ENCODE assay signal across 13 cellular contexts in the genomic region with DNA sequence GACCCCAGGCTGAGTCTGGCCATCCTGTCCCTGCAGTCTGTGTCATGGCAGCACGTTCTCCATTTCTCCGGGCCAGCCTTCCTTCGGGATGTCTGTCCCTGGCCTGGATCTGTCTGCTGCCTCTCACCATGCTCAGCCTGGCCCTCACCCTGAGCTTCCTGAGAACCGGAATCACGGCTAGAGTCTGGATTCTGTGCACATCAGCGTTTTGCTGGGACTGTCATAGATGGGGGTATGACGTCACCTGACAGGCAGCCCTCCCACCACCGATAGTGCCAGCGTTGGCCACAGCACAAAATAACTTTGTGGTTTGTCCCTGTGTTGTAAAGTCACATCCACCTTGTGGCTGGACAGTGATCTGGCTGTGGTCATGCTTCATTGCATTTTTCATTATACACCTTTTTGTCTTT. TPM values are rescaled to one million over a fixed set of nuclear protein-coding genes. Genes with fewer than 3 reads are reported as not detected.
A peak's percentile ranks its signal among the peaks of the same experiment; 100 is the strongest.
DNase-seq lines count a peak whose midpoint lies in the region; ATAC-seq, FAIRE-seq and TF ChIP-seq lines count a peak whose summit lies in the region.
"Had no signal": no experiment of that assay in that cellular context is flagged by ENCODE, and none has a peak within 500 bp of the region (broad histone marks: within the 10 kb centered on the region; RNA-seq: fewer than 3 reads in every experiment).

No MANE protein-coding gene starts in this region.

- 71 to 86% methylated on average over 6 to 7 of the region's 9 CpGs for WGBS in esophagus squamous epithelium, 2 donors

- H3K27me3 ChIP-seq in astrocyte (ENCODE audit: insufficient read depth, low read length) (no peaks in the 10 kb centered on the region), esophagus squamous epithelium (no peaks in the 10 kb centered on the region)

- no peak overlapping the region for H3K4me2 ChIP-seq in astrocyte (ENCODE audit: low read length)

- H3K9me3 ChIP-seq in astrocyte (ENCODE audit: insufficient read depth, low read depth, low read length) (no peaks in the 10 kb centered on the region), esophagus squamous epithelium (no peaks in the 10 kb centered on the region)

- H3K4me1 Mint-ChIP-seq in astrocyte (ENCODE audit: low read depth, unreplicated experiment) (peaks cover 28% of the 10 kb centered on the region), progenitor cell of endocrine pancreas (ENCODE audit: low read depth) (peaks cover 14% of the 10 kb centered on the region)

- H3K4me3 Mint-ChIP-seq in astrocyte (ENCODE audit: unreplicated experiment): no peak overlapping the region
- H3K4me3 Mint-ChIP-seq in progenitor cell of endocrine pancreas (ENCODE audit: low read depth): no peak overlapping the region
- H3K4me3 Mint-ChIP-seq: activated naive CD4-positive, alpha-beta T cell treated with anti-CD3 and anti-CD28 coated beads, Interleukin-2, amount 50 U/mL, for 24 hours; CD8-positive, alpha-beta memory T cell had no signal

- H3K27ac ChIP-seq in astrocyte (ENCODE audit: low read depth, low read length): no peak overlapping the region
- peak overlapping the region; percentile 58 for H3K27ac ChIP-seq in temporal lobe (ENCODE audit: low read depth, low read length)
- peak overlapping the region in 2 of 4 donors; percentile 41 to 49 for H3K27ac ChIP-seq in esophagus squamous epithelium

- no peak overlapping the region for H3K4me3 ChIP-seq in astrocyte (ENCODE audit: insufficient read depth, low read depth, low read length)
- H3K4me3 ChIP-seq in esophagus squamous epithelium: no peak overlapping the region

- peaks cover 77% of the 10 kb centered on the region for H4K20me1 ChIP-seq in astrocyte (ENCODE audit: insufficient read depth, low read length)

- no peaks in the 10 kb centered on the region for H3K36me3 ChIP-seq in astrocyte (ENCODE audit: insufficient read depth, low read length)
- H3K36me3 ChIP-seq in esophagus squamous epithelium: peaks cover 0 to 84% (median 0%) of the 10 kb centered on the region in 3 donors

- TF ChIP-seq CTCF in astrocyte (IDR thresholded peaks at IDR 0.05; ENCODE audit: insufficient read depth, low read depth, low read length) (no peak), esophagus squamous epithelium (IDR thresholded peaks at IDR 0.05) (no peak), progenitor cell of endocrine pancreas (IDR thresholded peaks at IDR 0.05; ENCODE audit: unreplicated experiment) (no peak)

- H3K9me3 Mint-ChIP-seq in astrocyte (ENCODE audit: unreplicated experiment) (no peaks in the 10 kb centered on the region), progenitor cell of endocrine pancreas (ENCODE audit: low read depth) (no peaks in the 10 kb centered on the region)
- H3K9me3 Mint-ChIP-seq: activated naive CD4-positive, alpha-beta T cell treated with anti-CD3 and anti-CD28 coated beads, Interleukin-2, amount 50 U/mL, for 24 hours; CD8-positive, alpha-beta memory T cell had no signal

- intact Hi-C loops in esophagus squamous epithelium (cut with DNase I): no loop called here

- H2AFZ ChIP-seq in astrocyte (ENCODE audit: low read depth, low read length): no peak overlapping the region

- H3K4me1 ChIP-seq in astrocyte (ENCODE audit: insufficient read depth, low read length) (peaks cover 17% of the 10 kb centered on the region), esophagus squamous epithelium (peaks cover 19 to 82% (median 23%) of the 10 kb centered on the region in 3 donors)

- H3K27ac Mint-ChIP-seq in astrocyte (ENCODE audit: unreplicated experiment) (no peak overlapping the region), progenitor cell of endocrine pancreas (no peak overlapping the region)
- H3K27ac Mint-ChIP-seq: activated naive CD4-positive, alpha-beta T cell treated with anti-CD3 and anti-CD28 coated beads, Interleukin-2, amount 50 U/mL, for 24 hours; CD8-positive, alpha-beta memory T cell had no signal

- H3K79me2 ChIP-seq in astrocyte (ENCODE audit: insufficient read depth, low read length): peaks cover 36% of the 10 kb centered on the region

- ATAC-seq in GM21528 (IDR thresholded peaks at IDR 0.05; ENCODE audit: low FRiP score, unreplicated experiment): no peak
- ATAC-seq: stimulated activated naive CD8-positive, alpha-beta T cell treated with anti-CD3 and anti-CD28 coated beads, Interleukin-15, Interleukin-2, amounts not matched to agents 100 U/mL and 50 U/mL, for 24 hours had no signal

- H3K36me3 Mint-ChIP-seq in astrocyte (ENCODE audit: low read depth, unreplicated experiment) (peaks cover 5% of the 10 kb centered on the region), progenitor cell of endocrine pancreas (ENCODE audit: insufficient read depth) (no peaks in the 10 kb centered on the region)
- H3K36me3 Mint-ChIP-seq: activated naive CD4-positive, alpha-beta T cell treated with anti-CD3 and anti-CD28 coated beads, Interleukin-2, amount 50 U/mL, for 24 hours; CD8-positive, alpha-beta memory T cell had no signal

- TF ChIP-seq POLR2A in esophagus squamous epithelium (IDR thresholded peaks at IDR 0.05): no peak

- peak overlapping the region; percentile 22 for H3K9ac ChIP-seq in astrocyte (ENCODE audit: low read length)

- no peak for FAIRE-seq in astrocyte (lab: Jason Lieb, UNC)
- FAIRE-seq: kidney had no signal

- peaks cover 2% of the 10 kb centered on the region for H3K27me3 Mint-ChIP-seq in astrocyte (ENCODE audit: low read depth, unreplicated experiment)
- no peaks in the 10 kb centered on the region for H3K27me3 Mint-ChIP-seq in progenitor cell of endocrine pancreas

- DNase-seq in HK-2 (ENCODE audit: unreplicated experiment) (peak; percentile 54), astrocyte (ENCODE audit: low read depth) (no peak), lung microvascular endothelial cell (ENCODE audit: low read depth in 2 of 2) (peak; percentile 29 to 84), esophagus squamous epithelium (lab: John Stamatoyannopoulos, UW) (no peak), progenitor cell of endocrine pancreas (ENCODE audit: low spot score, unreplicated experiment) (no peak)
- DNase-seq: CD8-positive, alpha-beta memory T cell; cortex of kidney; stimulated activated CD4-positive, alpha-beta T cell treated with anti-CD3 and anti-CD28 coated beads, Interleukin-2, amount 100 ng/mL, for 48 hours; stimulated activated naive CD8-positive, alpha-beta T cell treated with anti-CD3 and anti-CD28 coated beads, Interleukin-15, Interleukin-2, amounts not matched to agents 100 U/mL and 50 U/mL, for 24 hours had no signal

RNA-seq across cellular contexts. Expression of gene B9D1, which starts 59.2 kb away (rescaled TPM):
- total RNA-seq in astrocyte (10.2 and 10.9 TPM in 2 replicates), lung microvascular endothelial cell (8.9 and 15.5 TPM in 2 replicates), temporal lobe (7.9 TPM), esophagus squamous epithelium (10 to 100 TPM in 3 of 4 donors, 1 to 10 TPM in 1; 9.2 to 24.5 (median 13.0) TPM), progenitor cell of endocrine pancreas (27.3 and 29.9 TPM in 2 replicates)

Comparison
In these comparisons a context has a peak if more than half of its experiments do, and no peak if none do; other contexts are left out.
1. DNase-seq: peak in HK-2 (single experiment) and lung microvascular endothelial cell (2 of 2); none in astrocyte (single experiment), esophagus squamous epithelium (single experiment) and progenitor cell of endocrine pancreas (single experiment).